ENCODE assay signal across 13 cellular contexts in genomic region chr4:129364747-129365452, GRCh38.
"Had no signal": no experiment of that assay in that cellular context is flagged by ENCODE, and none has a peak within 500 bp of the region (broad histone marks: within the 10 kb centered on the region; RNA-seq: fewer than 3 reads in every experiment).

No MANE protein-coding gene starts in this region.

- H3K36me3 ChIP-seq: gastrocnemius medialis, heart right ventricle, ovary, transverse colon, WERI-Rb-1 had no signal

- H3K27me3 ChIP-seq: gastrocnemius medialis, ovary, transverse colon had no signal

- DNase-seq: activated CD8-positive, alpha-beta memory T cell treated with anti-CD3 and anti-CD28 coated beads for 24 hours; activated naive CD8-positive, alpha-beta T cell treated with anti-CD3 and anti-CD28 coated beads, Interleukin-2, amount 10 ng/mL, durations not matched to agents 7 days and 5 days; aorta; cerebellar nuclear complex; dermis blood vessel endothelial cell; endodermal cell; gastrocnemius medialis; heart right ventricle; ovary; stimulated activated CD4-positive, alpha-beta T cell treated with anti-CD3 and anti-CD28 coated beads, Interleukin-12 subunit alpha, Interleukin-12 subunit beta, amount 100 ng/mL, for 4 hours; stimulated activated CD4-positive, alpha-beta T cell treated with anti-CD3 and anti-CD28 coated beads, Interleukin-2, amount 100 ng/mL, for 24 hours; transverse colon; WERI-Rb-1 had no signal

- H3K27ac ChIP-seq: gastrocnemius medialis, heart right ventricle, ovary, transverse colon, WERI-Rb-1 had no signal

- ATAC-seq: gastrocnemius medialis had no signal

- H3K9me3 ChIP-seq: gastrocnemius medialis, heart right ventricle, ovary, transverse colon had no signal

- H3K4me1 ChIP-seq: gastrocnemius medialis, heart right ventricle had no signal

- H3K4me3 ChIP-seq: gastrocnemius medialis, heart right ventricle, ovary, transverse colon had no signal
